Comparison of ENCODE assay signal across 8 cellular contexts in the genomic region with DNA sequence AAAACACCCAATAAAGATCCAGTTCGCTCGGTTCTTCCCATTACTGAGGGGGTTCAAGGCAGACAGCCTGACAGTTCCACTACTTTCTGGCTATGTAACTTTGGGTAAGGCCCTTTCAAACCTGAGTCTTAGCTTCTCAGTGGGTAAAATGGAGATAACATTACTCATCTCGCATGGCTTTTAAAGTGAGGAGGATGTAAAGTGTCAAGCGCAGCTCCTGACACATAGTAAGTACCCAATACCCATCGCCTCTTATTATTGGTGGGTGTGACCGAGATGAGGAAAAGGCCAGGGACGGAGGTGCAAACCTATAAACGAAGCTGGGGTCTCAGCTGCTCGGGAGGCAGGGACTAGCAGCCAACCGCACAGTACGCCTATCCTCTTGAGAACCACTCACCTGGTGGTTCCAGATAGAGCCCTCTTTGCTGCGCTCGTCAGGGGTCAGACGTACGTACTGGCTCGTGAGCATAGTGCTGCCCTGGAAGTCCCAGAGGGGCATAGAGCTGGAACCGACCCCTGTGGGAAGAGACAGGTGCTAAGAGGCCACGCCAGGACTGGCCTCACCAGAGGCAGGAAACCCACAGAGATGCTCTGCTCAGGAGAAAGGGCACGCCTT. TPM values are rescaled to one million over a fixed set of nuclear protein-coding genes. Genes with fewer than 3 reads are reported as not detected.
DNase-seq lines count a peak whose midpoint lies in the region; ATAC-seq and TF ChIP-seq lines count a peak whose summit lies in the region.

No MANE protein-coding gene starts in this region.

- 11 to 13% methylated on average over 19 of the region's 19 CpGs for WGBS in lower leg skin, 2 donors
- 11 to 15% methylated on average over 15 to 19 of the region's 19 CpGs for WGBS in upper lobe of left lung, 2 donors

- no peak for TF ChIP-seq POLR2A in lower leg skin (IDR thresholded peaks at IDR 0.05)
- no peak for TF ChIP-seq POLR2A in upper lobe of left lung (IDR thresholded peaks at IDR 0.05)

- H3K27ac ChIP-seq in upper lobe of left lung: peak overlapping the region; percentile 84 to 97 (median 94)

- H3K9me3 ChIP-seq in upper lobe of left lung: no peaks in the 10 kb centered on the region

- no peak for TF ChIP-seq CTCF in AG10803 (conservative IDR thresholded peaks at IDR 0.05; ENCODE audit: low read length)
- TF ChIP-seq CTCF in astrocyte of the cerebellum (IDR thresholded peaks at IDR 0.05; ENCODE audit: low read depth, low read length, missing control alignments): no peak
- no peak for TF ChIP-seq CTCF in lower leg skin (IDR thresholded peaks at IDR 0.05)
- no peak for TF ChIP-seq CTCF in upper lobe of left lung (IDR thresholded peaks at IDR 0.05)

- intact Hi-C loops in lower leg skin (cut with DNase I; ENCODE audit: low total_unique reads): no loop called here

- TF ChIP-seq EP300 in upper lobe of left lung (IDR thresholded peaks at IDR 0.05): no peak

- ATAC-seq in HG02885 (IDR thresholded peaks at IDR 0.05; ENCODE audit: poor library complexity, unreplicated experiment): peak; percentile 13
- peak in 1 of 2 donors; percentile 29 for ATAC-seq in upper lobe of left lung (ENCODE audit: low FRiP score in 2 of 2)
- ATAC-seq in HG02642 (IDR thresholded peaks at IDR 0.05; ENCODE audit: poor library complexity, unreplicated experiment): no peak

- H3K4me1 ChIP-seq in upper lobe of left lung: peaks cover 30 to 46% (median 36%) of the 10 kb centered on the region in 4 donors

- DNase-seq in AG10803 (ENCODE audit: low read depth): no peak
- DNase-seq in astrocyte of the cerebellum (ENCODE audit: low read depth): no peak
- no peak for DNase-seq in lower leg skin (ENCODE audit: low spot score in 2 of 2)
- no peak for DNase-seq in upper lobe of left lung
- no peak for DNase-seq in stimulated activated CD4-positive, alpha-beta T cell treated with anti-CD3 and anti-CD28 coated beads, Interleukin-2, amount 100 ng/mL, for 24 hours
- no peak for DNase-seq in NCI-H187 (lab: John Stamatoyannopoulos, UW)

- in situ Hi-C loops in astrocyte of the cerebellum (cut with HindIII; ENCODE audit: low sequenced_read_pairs): no loop called here

- H3K4me3 ChIP-seq in AG10803 (ENCODE audit: low read length) (peak overlapping the region; percentile 100), astrocyte of the cerebellum (ENCODE audit: low read depth, low read length) (peak overlapping the region; percentile 100), lower leg skin (ENCODE audit: low read depth, poor library complexity, severe bottlenecking) (peak overlapping the region; percentile 79), upper lobe of left lung (peak overlapping the region; percentile 79 to 100 (median 84))

- no peaks in the 10 kb centered on the region for H3K27me3 ChIP-seq in upper lobe of left lung

- peaks cover 0 to 28% (median 1%) of the 10 kb centered on the region in 4 donors for H3K36me3 ChIP-seq in upper lobe of left lung

RNA-seq across cellular contexts. Expression of a gene that starts 0.6 kb away (rescaled TPM):
- 100 to 1,000 TPM; 139 to 191 (median 166) TPM for total RNA-seq in lower leg skin
- total RNA-seq in upper lobe of left lung: 100 to 1,000 TPM; 134 to 263 (median 177) TPM

RNA-seq across cellular contexts. Expression of a gene that starts 6.8 kb away (rescaled TPM):
- total RNA-seq in lower leg skin (10 to 100 TPM; 28.6 to 38.3 (median 37.2) TPM), upper lobe of left lung (10 to 100 TPM; 11.9 to 39.1 (median 26.6) TPM)

RNA-seq across cellular contexts. Expression of a gene that starts 33.4 kb away (rescaled TPM):
- under 1 TPM in 2 of 4 donors, not detected in 2; 0.12 to 0.39 TPM for total RNA-seq in lower leg skin
- total RNA-seq in upper lobe of left lung: not detected

RNA-seq across cellular contexts. Expression of a gene that starts 39.2 kb away (rescaled TPM):
- 10 to 100 TPM in 2 of 4 donors, 1 to 10 TPM in 2; 4.9 to 19.8 (median 13.2) TPM for total RNA-seq in lower leg skin
- 10 to 100 TPM in 4 of 6 donors, 1 to 10 TPM in 2; 8.8 to 29.5 (median 13.6) TPM for total RNA-seq in upper lobe of left lung

RNA-seq across cellular contexts. Expression of a gene that starts 47.3 kb away (rescaled TPM):
- total RNA-seq in lower leg skin: 100 to 1,000 TPM in 2 of 4 donors, 10 to 100 TPM in 2; 60.7 to 122 (median 96.7) TPM
- total RNA-seq in upper lobe of left lung: 100 to 1,000 TPM in 2 of 6 donors, 10 to 100 TPM in 4; 45.1 to 132 (median 86.8) TPM
